Comparison of ENCODE assay signal across 7 cellular contexts in genomic region chr11:95715777-95716241, GRCh38.
DNase-seq lines count a peak whose midpoint lies in the region; ATAC-seq, FAIRE-seq and TF ChIP-seq lines count a peak whose summit lies in the region.

No MANE protein-coding gene starts in this region.

- no peaks in the 10 kb centered on the region for H3K9me1 ChIP-seq in keratinocyte (ENCODE audit: control insufficient read depth, extremely low read depth, insufficient read depth, low read length)

- TF ChIP-seq EP300 in suprapubic skin (IDR thresholded peaks at IDR 0.05): no peak

- H3K4me3 ChIP-seq in keratinocyte (ENCODE audit: control insufficient read depth in 2 of 3, extremely low read depth in 1 of 3, insufficient read depth in 2 of 3, low read depth in 1 of 3, low read length in 3 of 3) (no peak overlapping the region), suprapubic skin (no peak overlapping the region), lower leg skin (ENCODE audit: low read depth, poor library complexity, severe bottlenecking) (no peak overlapping the region)

- H3K9ac ChIP-seq in keratinocyte (ENCODE audit: control insufficient read depth, extremely low read depth, insufficient read depth, low read length): no peak overlapping the region

- peak; percentile 38 to 58 for DNase-seq in activated CD4-positive, alpha-beta T cell treated with anti-CD3 and anti-CD28 coated beads, Interleukin-2, amount 50 U/mL, for 48 hours
- DNase-seq in keratinocyte (ENCODE audit: low read depth, low spot score): peak; percentile 19
- DNase-seq in suprapubic skin (ENCODE audit: low spot score in 2 of 2): no peak
- no peak for DNase-seq in NCI-H146 (lab: John Stamatoyannopoulos, UW)
- no peak for DNase-seq in lower leg skin (ENCODE audit: low spot score in 2 of 2)

- TF ChIP-seq POLR2A in suprapubic skin (IDR thresholded peaks at IDR 0.05): no peak
- no peak for TF ChIP-seq POLR2A in lower leg skin (IDR thresholded peaks at IDR 0.05)

- H3K4me1 ChIP-seq in keratinocyte (ENCODE audit: control insufficient read depth, extremely low read depth, insufficient read depth, low read length) (peaks cover 4% of the 10 kb centered on the region), suprapubic skin (no peaks in the 10 kb centered on the region)

- H3K9me3 ChIP-seq in keratinocyte (ENCODE audit: control insufficient read depth, low read depth, low read length) (no peaks in the 10 kb centered on the region), suprapubic skin (no peaks in the 10 kb centered on the region)

- intact Hi-C loops in lower leg skin (cut with DNase I; ENCODE audit: low total_unique reads): no loop called here

- H4K20me1 ChIP-seq in keratinocyte (ENCODE audit: control insufficient read depth, extremely low read depth, insufficient read depth, low read length): no peaks in the 10 kb centered on the region

- H3K27ac ChIP-seq in keratinocyte (ENCODE audit: control insufficient read depth, insufficient read depth, low read length) (no peak overlapping the region), suprapubic skin (no peak overlapping the region)

- dilution Hi-C loops in keratinocyte (cut with MboI; ENCODE audit: extremely low pct_ligation_motif_present, low sequenced_read_pairs): no loop called here

- 42% methylated on average over 2 of the region's 2 CpGs for WGBS in suprapubic skin
- 49 to 55% methylated on average over 2 of the region's 2 CpGs for WGBS in lower leg skin, 2 donors

- TF ChIP-seq CTCF in keratinocyte (optimal IDR thresholded peaks at IDR 0.05 in 1 of 3, IDR thresholded peaks at IDR 0.05 in 1 of 3, conservative IDR thresholded peaks at IDR 0.05 in 1 of 3; ENCODE audit: extremely low read depth in 1 of 3, insufficient read depth in 2 of 3, low read length in 3 of 3): no peak
- no peak for TF ChIP-seq CTCF in suprapubic skin (IDR thresholded peaks at IDR 0.05)
- no peak for TF ChIP-seq CTCF in lower leg skin (IDR thresholded peaks at IDR 0.05)

- FAIRE-seq in keratinocyte (lab: Jason Lieb, UNC): peak; percentile 80

- H3K36me3 ChIP-seq in keratinocyte (ENCODE audit: control insufficient read depth in 2 of 2, extremely low read depth in 1 of 2, insufficient read depth in 2 of 2, low read length in 2 of 2): no peaks in the 10 kb centered on the region
- no peaks in the 10 kb centered on the region for H3K36me3 ChIP-seq in suprapubic skin

- H3K27me3 ChIP-seq in keratinocyte (ENCODE audit: control insufficient read depth, extremely low read depth, insufficient read depth, low read length) (no peaks in the 10 kb centered on the region), suprapubic skin (no peaks in the 10 kb centered on the region)

- H2AFZ ChIP-seq in keratinocyte (ENCODE audit: control insufficient read depth, low read length): peak overlapping the region; percentile 20

- ATAC-seq in GM19372 (IDR thresholded peaks at IDR 0.05; ENCODE audit: low read depth, unreplicated experiment) (peak; percentile 62), HG03103 (IDR thresholded peaks at IDR 0.05; ENCODE audit: low read depth, unreplicated experiment) (peak; percentile 66)

- no peak overlapping the region for H3K4me2 ChIP-seq in keratinocyte (ENCODE audit: control insufficient read depth, extremely low read depth, insufficient read depth, low read depth, low read length)

- no peaks in the 10 kb centered on the region for H3K79me2 ChIP-seq in keratinocyte (ENCODE audit: control insufficient read depth, insufficient read depth, low read length)

Comparison
In these comparisons a context has a peak if more than half of its experiments do, and no peak if none do; other contexts are left out.
1. DNase-seq: peak in activated CD4-positive, alpha-beta T cell treated with anti-CD3 and anti-CD28 coated beads, Interleukin-2, amount 50 U/mL, for 48 hours (2 of 2) and keratinocyte (single experiment); none in suprapubic skin (0 of 2), NCI-H146 (single experiment) and lower leg skin (0 of 2).